ENCODE assay signal across 8 cellular contexts in the genomic region with DNA sequence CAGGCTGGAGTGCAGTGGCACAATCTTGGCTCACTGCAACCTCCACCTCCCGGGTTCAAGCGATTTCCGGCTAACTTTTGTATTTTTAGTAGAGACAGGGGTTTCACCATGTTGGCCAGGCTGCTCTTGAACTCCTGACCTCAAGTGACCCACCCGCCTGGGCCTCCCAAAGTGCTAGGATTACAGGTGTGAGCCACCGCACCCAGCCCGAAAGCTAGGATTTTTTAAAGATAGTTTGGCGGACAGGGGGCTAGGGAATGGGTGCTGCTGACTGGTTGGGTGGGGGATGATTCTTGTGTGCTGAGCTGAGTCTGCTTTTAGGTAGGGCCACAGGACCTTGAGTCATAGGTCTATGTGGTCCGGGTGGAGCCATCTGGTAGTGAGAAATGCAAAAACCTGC. TPM values are rescaled to one million over a fixed set of nuclear protein-coding genes. Genes with fewer than 3 reads are reported as not detected.
DNase-seq lines count a peak whose midpoint lies in the region; ATAC-seq, FAIRE-seq and TF ChIP-seq lines count a peak whose summit lies in the region.
"Not testable (repeated sequence)": the region's sequence is repeated elsewhere in the genome, so short reads cannot be mapped to it uniquely, and the experiment has no call there.
"Had no signal": no experiment of that assay in that cellular context is flagged by ENCODE, and none has a peak within 500 bp of the region (broad histone marks: within the 10 kb centered on the region; RNA-seq: fewer than 3 reads in every experiment).

No MANE protein-coding gene starts in this region.

- not testable (repeated sequence) for H4K20me1 ChIP-seq in HepG2 (ENCODE audit: insufficient read depth, low read length)

- in situ Hi-C loops in HepG2 (cut with HindIII; ENCODE audit: extremely low pct_ligation_motif_present, low pct_unique_long_range_greater_than_20kb), result not testable (repeated sequence)

- H3K4me3 ChIP-seq in HUES64 (ENCODE audit: low read length); ectodermal cell (ENCODE audit: insufficient read depth, low read depth, low read length); HepG2 (replicated peaks in 1 of 3; ENCODE audit: insufficient read depth in 1 of 3, low read depth in 2 of 3, low read length in 3 of 3); sigmoid colon: not testable (repeated sequence)

- TF ChIP-seq RAD21 in HepG2 (CRISPR knock-in tag; IDR thresholded peaks at IDR 0.05), result not testable (repeated sequence)

- POLR2A ChIA-PET in HepG2 (lab: Yijun Ruan, JAX), result not testable (repeated sequence)

- not testable (repeated sequence) for H3K27me3 ChIP-seq in HUES64 (ENCODE audit: insufficient read depth, low read length); ectodermal cell (ENCODE audit: control insufficient read depth, insufficient read depth, low read length, poor library complexity, severe bottlenecking); HepG2 (ENCODE audit: control insufficient read depth in 1 of 2, insufficient read depth in 2 of 2, low read length in 2 of 2); sigmoid colon

- not testable (repeated sequence) for H2AFZ ChIP-seq in HepG2 (ENCODE audit: low read length)

- H3K4me1 ChIP-seq in HUES64 (ENCODE audit: insufficient read depth, low read length) (peaks cover 22% of the 10 kb centered on the region; the same call in 1 of the 2 replicates), HepG2 (ENCODE audit: insufficient read depth, low read length) (peaks cover 35% of the 10 kb centered on the region)
- not testable (repeated sequence) for H3K4me1 ChIP-seq in ectodermal cell (ENCODE audit: control insufficient read depth, insufficient read depth, low read length); sigmoid colon

- TF ChIP-seq POLR2A in HepG2 (IDR thresholded peaks at IDR 0.05; ENCODE audit: insufficient read depth in 1 of 2, low read depth in 2 of 2, low read length in 2 of 2); sigmoid colon (IDR thresholded peaks at IDR 0.05): not testable (repeated sequence)

- not testable (repeated sequence) for ATAC-seq in HepG2

- not testable (repeated sequence) for TF ChIP-seq CTCF in HepG2 (CRISPR knock-in tag; IDR thresholded peaks at IDR 0.05); sigmoid colon (IDR thresholded peaks at IDR 0.05)

- 89% methylated on average over 8 of the region's 8 CpGs for WGBS in HUES64
- WGBS in ectodermal cell, 2 experiments, result 90 to 95% methylated on average over 8 of the region's 8 CpGs
- WGBS in HepG2 (ENCODE audit: low lambda C conversion rate), result 100% methylated on average over 8 of the region's 8 CpGs
- 96 to 97% methylated on average over 8 of the region's 8 CpGs for WGBS in sigmoid colon, 2 donors

- H3K9me3 ChIP-seq in HUES64 (ENCODE audit: insufficient read depth, low read depth, low read length); ectodermal cell (ENCODE audit: control insufficient read depth, low read length); HepG2 (ENCODE audit: low read length); sigmoid colon: not testable (repeated sequence)

- BruUV-seq in HepG2 (replicated peaks; lab: Mats Ljungman, UMichigan), result not testable (repeated sequence)

- DNase-seq in activated gamma-delta T cell treated with Interleukin-2 at 50 U/mL for 16 hours (peak; percentile 1), sigmoid colon (peak; percentile 38)
- not testable (repeated sequence) for DNase-seq in HepG2 (ENCODE audit: low spot score)

- not testable (repeated sequence) for H3K9ac ChIP-seq in HUES64 (ENCODE audit: low read depth, low read length); HepG2 (ENCODE audit: insufficient read depth, low read depth, low read length)

- not testable (repeated sequence) for H3K79me2 ChIP-seq in HepG2 (ENCODE audit: insufficient read depth, low read length)

- not testable (repeated sequence) for FAIRE-seq in HepG2 (lab: Jason Lieb, UNC)

- not testable (repeated sequence) for H3K36me3 ChIP-seq in HUES64 (ENCODE audit: insufficient read depth, low read length); ectodermal cell (ENCODE audit: control insufficient read depth, insufficient read depth, low read length); HepG2 (replicated peaks in 1 of 2; ENCODE audit: control insufficient read depth in 1 of 2, insufficient read depth in 2 of 2, low read length in 2 of 2); sigmoid colon

- CTCF ChIA-PET in HepG2 (lab: Yijun Ruan, JAX; ENCODE audit: low intra/inter-chr PET ratio, low total read pairs), result not testable (repeated sequence)

- H3K27ac ChIP-seq in HUES64 (ENCODE audit: low read depth, low read length) (peak overlapping the region; percentile 92; the same call in 1 of the 2 replicates), ectodermal cell (ENCODE audit: insufficient read depth, low read depth, low read length, poor library complexity, severe bottlenecking) (peak overlapping the region; percentile 93), HepG2 (ENCODE audit: extremely low read length, insufficient read depth, low read length) (peak overlapping the region; percentile 55)
- H3K27ac ChIP-seq in sigmoid colon, result not testable (repeated sequence)

- H3K4me2 ChIP-seq in HepG2 (ENCODE audit: low read depth, low read length), result not testable (repeated sequence)

- not testable (repeated sequence) for TF ChIP-seq EP300 in HepG2 (IDR thresholded peaks at IDR 0.05; ENCODE audit: low read depth in 2 of 2, low read length in 2 of 2); HepG2 (CRISPR knock-in tag; IDR thresholded peaks at IDR 0.05; ENCODE audit: borderline replicate concordance); sigmoid colon (IDR thresholded peaks at IDR 0.05)

- intact Hi-C loops in HepG2 (cut with micrococcal nuclease; ENCODE audit: unreplicated experiment); sigmoid colon (cut with DNase I): not testable (repeated sequence)

RNA-seq across cellular contexts. Expression of a gene that starts 4.2 kb away (rescaled TPM):
- polyA plus RNA-seq in HUES64 (2013, experiment 1 of 2), result 76.3 TPM
- 77.8 TPM for polyA plus RNA-seq in HUES64 (2013, experiment 2 of 2)
- 272 TPM for polyA plus RNA-seq in ectodermal cell (2013, experiment 1 of 4)
- 365 TPM for polyA plus RNA-seq in ectodermal cell (2013, experiment 2 of 4)
- 246 TPM for polyA plus RNA-seq in ectodermal cell (2013, experiment 3 of 4)
- polyA plus RNA-seq in ectodermal cell (2013, experiment 4 of 4), result 294 TPM
- total RNA-seq in HepG2 (2016; rRNA removed; fragmentation: Illumina TruSeq; extraction: Trizol) (9.0 and 13.9 TPM in 2 replicates), sigmoid colon (10 to 100 TPM; 31.9 to 60.7 (median 35.1) TPM)
- total RNA-seq in HepG2 (2016; cell fraction: cytosol; rRNA removed; fragmentation: Illumina TruSeq; extraction: Trizol; ENCODE audit: low read depth), result 5.6 and 6.3 TPM in 2 replicates
- total RNA-seq in HepG2 (2016; cell fraction: insoluble cytoplasmic fraction; rRNA removed; fragmentation: Illumina TruSeq; extraction: Trizol), result 8.6 and 16.2 TPM in 2 replicates
- total RNA-seq in HepG2 (2016; cell fraction: membrane; rRNA removed; fragmentation: Illumina TruSeq; extraction: Trizol), result 22.0 and 22.3 TPM in 2 replicates
- 11.0 and 18.5 TPM in 2 replicates for total RNA-seq in HepG2 (2016; cell fraction: nucleus; rRNA removed; fragmentation: Illumina TruSeq; extraction: Trizol)
- polyA plus RNA-seq in HepG2 (2011; rRNA removed) (176 and 264 TPM in 2 replicates), sigmoid colon (100 to 1,000 TPM in 1 of 3 donors, 10 to 100 TPM in 2; 67.9 to 158 (median 70.5) TPM)
- 196 and 214 TPM in 2 replicates for polyA plus RNA-seq in HepG2 (2011; cell fraction: cytosol; rRNA removed)
- polyA plus RNA-seq in HepG2 (2011; cell fraction: nucleus; rRNA removed), result 723 and 745 TPM in 2 replicates
- 356 and 405 TPM in 2 replicates for polyA plus RNA-seq in HepG2 (2012)
- 10.4 and 12.7 TPM in 2 replicates for polyA plus RNA-seq in HepG2 (2016; cell fraction: cytosol; fragmentation: Illumina TruSeq; extraction: Trizol; ENCODE audit: low read depth)
- 19.8 and 27.0 TPM in 2 replicates for polyA plus RNA-seq in HepG2 (2016; cell fraction: insoluble cytoplasmic fraction; fragmentation: Illumina TruSeq; extraction: Trizol; ENCODE audit: low read depth)
- polyA plus RNA-seq in HepG2 (2016; cell fraction: membrane; fragmentation: Illumina TruSeq; extraction: Trizol; ENCODE audit: low read depth), result 35.0 and 35.9 TPM in 2 replicates
- 58.3 and 60.5 TPM in 2 replicates for polyA plus RNA-seq in HepG2 (2016; cell fraction: nucleus; fragmentation: Illumina TruSeq; extraction: Trizol; ENCODE audit: insufficient read depth, low read depth)
- polyA minus RNA-seq in HepG2 (2011; rRNA and poly(A)+ RNA removed; ENCODE audit: low replicate concordance), result 85.4 and 544 TPM in 2 replicates
- 145 and 181 TPM in 2 replicates for polyA minus RNA-seq in HepG2 (2011; cell fraction: cytosol; rRNA and poly(A)+ RNA removed)
- polyA minus RNA-seq in HepG2 (2011; cell fraction: nucleus; rRNA and poly(A)+ RNA removed), result 106 and 150 TPM in 2 replicates

RNA-seq across cellular contexts. Expression of a gene that starts 9.9 kb away (rescaled TPM):
- 2.7 TPM for polyA plus RNA-seq in HUES64 (2013, experiment 1 of 2)
- 3.6 TPM for polyA plus RNA-seq in HUES64 (2013, experiment 2 of 2)
- 33.7 TPM for polyA plus RNA-seq in ectodermal cell (2013, experiment 1 of 4)
- 45.3 TPM for polyA plus RNA-seq in ectodermal cell (2013, experiment 2 of 4)
- polyA plus RNA-seq in ectodermal cell (2013, experiment 3 of 4), result 36.2 TPM
- polyA plus RNA-seq in ectodermal cell (2013, experiment 4 of 4), result 39.7 TPM
- not detected in 2 replicates for total RNA-seq in HepG2 (2016; rRNA removed; fragmentation: Illumina TruSeq; extraction: Trizol)
- total RNA-seq in HepG2 (2016; cell fraction: cytosol; rRNA removed; fragmentation: Illumina TruSeq; extraction: Trizol; ENCODE audit: low read depth), result not detected in 2 replicates
- total RNA-seq in HepG2 (2016; cell fraction: insoluble cytoplasmic fraction; rRNA removed; fragmentation: Illumina TruSeq; extraction: Trizol), result not detected in 2 replicates
- total RNA-seq in HepG2 (2016; cell fraction: membrane; rRNA removed; fragmentation: Illumina TruSeq; extraction: Trizol), result not detected in 2 replicates
- not detected in 2 replicates for total RNA-seq in HepG2 (2016; cell fraction: nucleus; rRNA removed; fragmentation: Illumina TruSeq; extraction: Trizol)
- polyA plus RNA-seq in HepG2 (2011; rRNA removed), result 33.1 and 55.3 TPM in 2 replicates
- polyA plus RNA-seq in HepG2 (2011; cell fraction: cytosol; rRNA removed), result 25.3 and 25.4 TPM in 2 replicates
- polyA plus RNA-seq in HepG2 (2011; cell fraction: nucleus; rRNA removed), result 294 and 322 TPM in 2 replicates
- polyA plus RNA-seq in HepG2 (2012), result 32.4 and 45.3 TPM in 2 replicates
- 0.12 TPM in 1 of 2 replicates, not detected in the other for polyA plus RNA-seq in HepG2 (2016; cell fraction: cytosol; fragmentation: Illumina TruSeq; extraction: Trizol; ENCODE audit: low read depth)
- not detected in 2 replicates for polyA plus RNA-seq in HepG2 (2016; cell fraction: insoluble cytoplasmic fraction; fragmentation: Illumina TruSeq; extraction: Trizol; ENCODE audit: low read depth)
- polyA plus RNA-seq in HepG2 (2016; cell fraction: membrane; fragmentation: Illumina TruSeq; extraction: Trizol; ENCODE audit: low read depth), result not detected in 2 replicates
- 1.2 TPM in 1 of 2 replicates, not detected in the other for polyA plus RNA-seq in HepG2 (2016; cell fraction: nucleus; fragmentation: Illumina TruSeq; extraction: Trizol; ENCODE audit: insufficient read depth, low read depth)
- 0.91 and 21.5 TPM in 2 replicates for polyA minus RNA-seq in HepG2 (2011; rRNA and poly(A)+ RNA removed; ENCODE audit: low replicate concordance)
- 8.9 and 13.2 TPM in 2 replicates for polyA minus RNA-seq in HepG2 (2011; cell fraction: cytosol; rRNA and poly(A)+ RNA removed)
- polyA minus RNA-seq in HepG2 (2011; cell fraction: nucleus; rRNA and poly(A)+ RNA removed), result 42.2 and 53.6 TPM in 2 replicates
- 100 to 1,000 TPM in 1 of 4 donors, 10 to 100 TPM in 3; 33.9 to 135 (median 64.2) TPM for total RNA-seq in sigmoid colon
- polyA plus RNA-seq in sigmoid colon, result 1 to 10 TPM in 1 of 3 donors, not detected in 2; 4.6 TPM
- total RNA-seq: Caco-2; CD8-positive, alpha-beta memory T cell had no signal
- polyA plus RNA-seq: CD8-positive, alpha-beta memory T cell had no signal

RNA-seq across cellular contexts. Expression of a gene that starts 36.5 kb away (rescaled TPM):
- polyA plus RNA-seq in HUES64 (2013, experiment 1 of 2), result 0.35 TPM
- 0.82 TPM for polyA plus RNA-seq in HUES64 (2013, experiment 2 of 2)
- polyA plus RNA-seq in ectodermal cell (2013, experiment 1 of 4), result 1.4 TPM
- polyA plus RNA-seq in ectodermal cell (2013, experiment 2 of 4), result 1.7 TPM
- polyA plus RNA-seq in ectodermal cell (2013, experiment 3 of 4), result 1.4 TPM
- polyA plus RNA-seq in ectodermal cell (2013, experiment 4 of 4), result 1.6 TPM
- total RNA-seq in HepG2 (2016; rRNA removed; fragmentation: Illumina TruSeq; extraction: Trizol) (357 and 435 TPM in 2 replicates), sigmoid colon (not detected)
- total RNA-seq in HepG2 (2016; cell fraction: cytosol; rRNA removed; fragmentation: Illumina TruSeq; extraction: Trizol; ENCODE audit: low read depth), result 183 and 202 TPM in 2 replicates
- 332 and 447 TPM in 2 replicates for total RNA-seq in HepG2 (2016; cell fraction: insoluble cytoplasmic fraction; rRNA removed; fragmentation: Illumina TruSeq; extraction: Trizol)
- 386 and 448 TPM in 2 replicates for total RNA-seq in HepG2 (2016; cell fraction: membrane; rRNA removed; fragmentation: Illumina TruSeq; extraction: Trizol)
- 159 and 193 TPM in 2 replicates for total RNA-seq in HepG2 (2016; cell fraction: nucleus; rRNA removed; fragmentation: Illumina TruSeq; extraction: Trizol)
- polyA plus RNA-seq in HepG2 (2011; rRNA removed) (235 and 335 TPM in 2 replicates), sigmoid colon (under 1 TPM in 1 of 3 donors, not detected in 2; 0.06 TPM)
- 239 and 294 TPM in 2 replicates for polyA plus RNA-seq in HepG2 (2011; cell fraction: cytosol; rRNA removed)
- polyA plus RNA-seq in HepG2 (2011; cell fraction: nucleus; rRNA removed), result 263 and 279 TPM in 2 replicates
- polyA plus RNA-seq in HepG2 (2012), result 173 and 253 TPM in 2 replicates
- polyA plus RNA-seq in HepG2 (2016; cell fraction: cytosol; fragmentation: Illumina TruSeq; extraction: Trizol; ENCODE audit: low read depth), result 162 and 174 TPM in 2 replicates
- 322 and 341 TPM in 2 replicates for polyA plus RNA-seq in HepG2 (2016; cell fraction: insoluble cytoplasmic fraction; fragmentation: Illumina TruSeq; extraction: Trizol; ENCODE audit: low read depth)
- 301 and 303 TPM in 2 replicates for polyA plus RNA-seq in HepG2 (2016; cell fraction: membrane; fragmentation: Illumina TruSeq; extraction: Trizol; ENCODE audit: low read depth)
- polyA plus RNA-seq in HepG2 (2016; cell fraction: nucleus; fragmentation: Illumina TruSeq; extraction: Trizol; ENCODE audit: insufficient read depth, low read depth), result 275 and 284 TPM in 2 replicates
- 22.4 and 433 TPM in 2 replicates for polyA minus RNA-seq in HepG2 (2011; rRNA and poly(A)+ RNA removed; ENCODE audit: low replicate concordance)
- 192 and 199 TPM in 2 replicates for polyA minus RNA-seq in HepG2 (2011; cell fraction: cytosol; rRNA and poly(A)+ RNA removed)
- polyA minus RNA-seq in HepG2 (2011; cell fraction: nucleus; rRNA and poly(A)+ RNA removed), result 54.5 and 60.7 TPM in 2 replicates
- total RNA-seq: HT-29 had no signal

RNA-seq across cellular contexts. Expression of a gene that starts 40.7 kb away (rescaled TPM):
- polyA plus RNA-seq in HUES64 (2013, experiment 1 of 2), result 109 TPM
- 110 TPM for polyA plus RNA-seq in HUES64 (2013, experiment 2 of 2)
- polyA plus RNA-seq in ectodermal cell (2013, experiment 1 of 4), result 109 TPM
- polyA plus RNA-seq in ectodermal cell (2013, experiment 2 of 4), result 108 TPM
- polyA plus RNA-seq in ectodermal cell (2013, experiment 3 of 4), result 76.1 TPM
- 84.9 TPM for polyA plus RNA-seq in ectodermal cell (2013, experiment 4 of 4)
- 101 and 178 TPM in 2 replicates for total RNA-seq in HepG2 (2016; rRNA removed; fragmentation: Illumina TruSeq; extraction: Trizol)
- 102 and 117 TPM in 2 replicates for total RNA-seq in HepG2 (2016; cell fraction: cytosol; rRNA removed; fragmentation: Illumina TruSeq; extraction: Trizol; ENCODE audit: low read depth)
- 101 and 181 TPM in 2 replicates for total RNA-seq in HepG2 (2016; cell fraction: insoluble cytoplasmic fraction; rRNA removed; fragmentation: Illumina TruSeq; extraction: Trizol)
- 109 and 120 TPM in 2 replicates for total RNA-seq in HepG2 (2016; cell fraction: membrane; rRNA removed; fragmentation: Illumina TruSeq; extraction: Trizol)
- total RNA-seq in HepG2 (2016; cell fraction: nucleus; rRNA removed; fragmentation: Illumina TruSeq; extraction: Trizol), result 130 and 143 TPM in 2 replicates
- 139 and 155 TPM in 2 replicates for polyA plus RNA-seq in HepG2 (2011; rRNA removed)
- polyA plus RNA-seq in HepG2 (2011; cell fraction: cytosol; rRNA removed), result 152 and 160 TPM in 2 replicates
- 78.1 and 93.1 TPM in 2 replicates for polyA plus RNA-seq in HepG2 (2011; cell fraction: nucleus; rRNA removed)
- polyA plus RNA-seq in HepG2 (2012), result 231 and 288 TPM in 2 replicates
- polyA plus RNA-seq in HepG2 (2016; cell fraction: cytosol; fragmentation: Illumina TruSeq; extraction: Trizol; ENCODE audit: low read depth), result 105 and 124 TPM in 2 replicates
- polyA plus RNA-seq in HepG2 (2016; cell fraction: insoluble cytoplasmic fraction; fragmentation: Illumina TruSeq; extraction: Trizol; ENCODE audit: low read depth), result 93.2 and 96.9 TPM in 2 replicates
- polyA plus RNA-seq in HepG2 (2016; cell fraction: membrane; fragmentation: Illumina TruSeq; extraction: Trizol; ENCODE audit: low read depth), result 94.8 and 109 TPM in 2 replicates
- 219 and 236 TPM in 2 replicates for polyA plus RNA-seq in HepG2 (2016; cell fraction: nucleus; fragmentation: Illumina TruSeq; extraction: Trizol; ENCODE audit: insufficient read depth, low read depth)
- polyA minus RNA-seq in HepG2 (2011; rRNA and poly(A)+ RNA removed; ENCODE audit: low replicate concordance), result 297 and 320 TPM in 2 replicates
- polyA minus RNA-seq in HepG2 (2011; cell fraction: cytosol; rRNA and poly(A)+ RNA removed), result 61.3 and 65.4 TPM in 2 replicates
- polyA minus RNA-seq in HepG2 (2011; cell fraction: nucleus; rRNA and poly(A)+ RNA removed), result 46.2 and 58.7 TPM in 2 replicates
- total RNA-seq in sigmoid colon, result 100 to 1,000 TPM in 1 of 4 donors, 10 to 100 TPM in 3; 59.3 to 124 (median 70.4) TPM
- polyA plus RNA-seq in sigmoid colon, result 100 to 1,000 TPM in 1 of 3 donors, 10 to 100 TPM in 2; 61.3 to 216 (median 70.9) TPM

RNA-seq across cellular contexts. Expression of a gene that starts 41.2 kb away (rescaled TPM):
- 5.2 TPM for polyA plus RNA-seq in HUES64 (2013, experiment 1 of 2)
- 7.4 TPM for polyA plus RNA-seq in HUES64 (2013, experiment 2 of 2)
- polyA plus RNA-seq in ectodermal cell (2013, experiment 1 of 4), result 4.5 TPM
- 5.3 TPM for polyA plus RNA-seq in ectodermal cell (2013, experiment 2 of 4)
- polyA plus RNA-seq in ectodermal cell (2013, experiment 3 of 4), result 4.3 TPM
- 4.9 TPM for polyA plus RNA-seq in ectodermal cell (2013, experiment 4 of 4)
- 10.1 and 15.9 TPM in 2 replicates for total RNA-seq in HepG2 (2016; rRNA removed; fragmentation: Illumina TruSeq; extraction: Trizol)
- 1.6 and 2.0 TPM in 2 replicates for total RNA-seq in HepG2 (2016; cell fraction: cytosol; rRNA removed; fragmentation: Illumina TruSeq; extraction: Trizol; ENCODE audit: low read depth)
- total RNA-seq in HepG2 (2016; cell fraction: insoluble cytoplasmic fraction; rRNA removed; fragmentation: Illumina TruSeq; extraction: Trizol), result 9.1 and 16.2 TPM in 2 replicates
- total RNA-seq in HepG2 (2016; cell fraction: membrane; rRNA removed; fragmentation: Illumina TruSeq; extraction: Trizol), result 5.1 and 7.8 TPM in 2 replicates
- 14.6 and 18.2 TPM in 2 replicates for total RNA-seq in HepG2 (2016; cell fraction: nucleus; rRNA removed; fragmentation: Illumina TruSeq; extraction: Trizol)
- polyA plus RNA-seq in HepG2 (2011; rRNA removed), result 11.4 and 15.4 TPM in 2 replicates
- 7.2 and 9.7 TPM in 2 replicates for polyA plus RNA-seq in HepG2 (2011; cell fraction: cytosol; rRNA removed)
- polyA plus RNA-seq in HepG2 (2011; cell fraction: nucleus; rRNA removed), result 50.2 and 59.9 TPM in 2 replicates
- 19.7 and 23.2 TPM in 2 replicates for polyA plus RNA-seq in HepG2 (2012)
- 2.1 and 2.2 TPM in 2 replicates for polyA plus RNA-seq in HepG2 (2016; cell fraction: cytosol; fragmentation: Illumina TruSeq; extraction: Trizol; ENCODE audit: low read depth)
- 8.6 and 12.6 TPM in 2 replicates for polyA plus RNA-seq in HepG2 (2016; cell fraction: insoluble cytoplasmic fraction; fragmentation: Illumina TruSeq; extraction: Trizol; ENCODE audit: low read depth)
- polyA plus RNA-seq in HepG2 (2016; cell fraction: membrane; fragmentation: Illumina TruSeq; extraction: Trizol; ENCODE audit: low read depth), result 4.3 and 5.1 TPM in 2 replicates
- polyA plus RNA-seq in HepG2 (2016; cell fraction: nucleus; fragmentation: Illumina TruSeq; extraction: Trizol; ENCODE audit: insufficient read depth, low read depth), result 34.6 and 36.9 TPM in 2 replicates
- 25.4 and 48.9 TPM in 2 replicates for polyA minus RNA-seq in HepG2 (2011; rRNA and poly(A)+ RNA removed; ENCODE audit: low replicate concordance)
- 19.4 and 20.9 TPM in 2 replicates for polyA minus RNA-seq in HepG2 (2011; cell fraction: cytosol; rRNA and poly(A)+ RNA removed)
- 25.5 and 30.1 TPM in 2 replicates for polyA minus RNA-seq in HepG2 (2011; cell fraction: nucleus; rRNA and poly(A)+ RNA removed)
- 10 to 100 TPM; 11.0 to 21.3 (median 18.3) TPM for total RNA-seq in sigmoid colon
- polyA plus RNA-seq in sigmoid colon, result 10 to 100 TPM in 1 of 3 donors, 1 to 10 TPM in 2; 1.8 to 12.8 (median 3.2) TPM

Comparison
In these comparisons a context has a peak if more than half of its experiments do, and no peak if none do; other contexts are left out.
1. RNA of a gene that starts 9.9 kb away (total RNA-seq): 33.9 to 135 TPM in sigmoid colon; not detected in HepG2; every median in the first group is over 10 times any median in the second.
2. RNA of a gene that starts 36.5 kb away (total RNA-seq): 159 to 448 TPM in HepG2; not detected in sigmoid colon; every median in the first group is over 100 times any median in the second.